Comparison of ENCODE assay signal across 8 cellular contexts in the genomic region with DNA sequence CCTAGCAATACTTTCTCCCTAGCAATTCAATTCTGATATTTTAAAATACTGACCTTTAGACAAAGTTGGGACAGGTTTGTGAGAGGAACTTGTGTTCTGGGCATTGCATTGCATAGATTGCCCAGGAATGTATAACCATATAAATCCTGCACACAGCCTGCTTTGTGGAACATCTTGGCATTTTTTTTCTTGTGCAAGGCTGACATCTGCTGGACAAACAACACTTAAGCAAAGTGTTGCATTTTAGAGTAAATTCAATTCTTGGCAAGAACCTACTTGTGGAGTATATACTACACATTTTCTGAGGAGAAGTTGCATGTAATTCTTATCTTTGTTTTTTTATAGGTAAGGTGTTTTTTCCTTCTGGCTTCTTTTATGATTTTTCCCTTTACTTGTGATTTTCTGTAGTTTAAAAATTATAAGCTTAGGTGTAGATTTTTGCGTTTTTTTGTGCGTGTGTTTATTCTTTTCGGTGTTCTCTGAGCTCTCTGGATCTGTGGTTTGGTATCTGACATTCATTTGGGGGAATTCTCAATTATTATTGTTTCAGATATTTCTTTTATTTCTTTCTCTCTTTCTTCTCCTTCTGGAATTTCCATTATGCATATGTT. TPM values are rescaled to one million over a fixed set of nuclear protein-coding genes. Genes with fewer than 3 reads are reported as not detected.
DNase-seq lines count a peak whose midpoint lies in the region; ATAC-seq and TF ChIP-seq lines count a peak whose summit lies in the region.

No MANE protein-coding gene starts in this region.

- no peak overlapping the region for H4K91ac ChIP-seq in IMR-90 (ENCODE audit: insufficient read depth, low read depth, low read length)

- no peak overlapping the region for H4K5ac ChIP-seq in IMR-90 (ENCODE audit: low read depth, low read length)

- no peaks in the 10 kb centered on the region for H3K9me1 ChIP-seq in IMR-90 (ENCODE audit: insufficient read depth, low read length)

- H3K79me2 ChIP-seq in PC-3 (ENCODE audit: low read length): no peaks in the 10 kb centered on the region

- H3K36me3 ChIP-seq in IMR-90 (ENCODE audit: control insufficient read depth, insufficient read depth, low read length) (no peaks in the 10 kb centered on the region), PC-3 (ENCODE audit: low read depth, low read length) (no peaks in the 10 kb centered on the region), psoas muscle (ENCODE audit: insufficient read depth in 1 of 2, low read depth in 1 of 2) (no peaks in the 10 kb centered on the region)

- peak; percentile 35 for DNase-seq in activated naive CD4-positive, alpha-beta T cell treated with Interleukin-2 at 50 U/mL for 16 hours
- DNase-seq in activated naive CD4-positive, alpha-beta T cell (lab: John Stamatoyannopoulos, UW): no peak
- peak; percentile 72 for DNase-seq in IMR-90
- DNase-seq in PC-3: peak; percentile 87
- DNase-seq in head of caudate nucleus: peak in 29 of 42 donors; percentile 21 to 83 (median 60)
- DNase-seq in psoas muscle: no peak

- H3K4me2 ChIP-seq in IMR-90 (ENCODE audit: low read depth, low read length): no peak overlapping the region
- no peak overlapping the region for H3K4me2 ChIP-seq in PC-3 (ENCODE audit: low read length)

- no peak overlapping the region for H3K4ac ChIP-seq in IMR-90 (ENCODE audit: low read depth, low read length)

- no peak overlapping the region for H2BK15ac ChIP-seq in IMR-90 (ENCODE audit: low read depth, low read length)

- H3K27me3 Mint-ChIP-seq in activated naive CD8-positive, alpha-beta T cell: no peaks in the 10 kb centered on the region

- H3K4me1 ChIP-seq in IMR-90 (ENCODE audit: control insufficient read depth, insufficient read depth, low read length) (no peaks in the 10 kb centered on the region), PC-3 (ENCODE audit: insufficient read depth, low read length) (peaks cover 16% of the 10 kb centered on the region), psoas muscle (no peaks in the 10 kb centered on the region)

- H3K27me3 ChIP-seq in IMR-90 (ENCODE audit: control insufficient read depth, insufficient read depth, low read length) (peaks cover 2% of the 10 kb centered on the region; the same call in 1 of the 2 replicates), PC-3 (ENCODE audit: low read length) (peaks cover 10% of the 10 kb centered on the region), psoas muscle (ENCODE audit: insufficient read depth in 3 of 3, low read length in 2 of 3) (no peaks in the 10 kb centered on the region)

- H2AK5ac ChIP-seq in IMR-90 (ENCODE audit: low read depth, low read length): no peak overlapping the region

- H3K4me1 Mint-ChIP-seq in activated naive CD8-positive, alpha-beta T cell (ENCODE audit: low read depth): peaks cover 95% of the 10 kb centered on the region

- no TSS peak for BruUV-seq in IMR-90 (replicated peaks; lab: Mats Ljungman, UMichigan)
- no TSS peak for BruUV-seq in PC-3 (replicated peaks; lab: Mats Ljungman, UMichigan)

- H3K18ac ChIP-seq in IMR-90 (ENCODE audit: low read depth, low read length): no peak overlapping the region

- no peak for TF ChIP-seq POLR2A in IMR-90 (IDR thresholded peaks at IDR 0.05; ENCODE audit: low read depth, low read length)

- in situ Hi-C loops in IMR-90 (cut with MboI; ENCODE audit: low sequenced_read_pairs): no loop called here

- no peak overlapping the region for H2AK9ac ChIP-seq in IMR-90 (replicated peaks; ENCODE audit: low read depth, low read length, poor library complexity)

- H3K9me3 ChIP-seq in IMR-90 (ENCODE audit: control insufficient read depth, insufficient read depth, low read length): no peaks in the 10 kb centered on the region
- no peaks in the 10 kb centered on the region for H3K9me3 ChIP-seq in PC-3 (ENCODE audit: low read length)
- H3K9me3 ChIP-seq in psoas muscle: no peaks in the 10 kb centered on the region

- H3K4me3 ChIP-seq in IMR-90 (ENCODE audit: insufficient read depth, low read depth, low read length) (no peak overlapping the region), PC-3 (ENCODE audit: low read length) (no peak overlapping the region), psoas muscle (no peak overlapping the region)

- peak overlapping the region; percentile 68 for H3K4me3 Mint-ChIP-seq in activated naive CD8-positive, alpha-beta T cell

- no peak overlapping the region for H4K8ac ChIP-seq in IMR-90 (ENCODE audit: low read depth in 2 of 2, low read length in 2 of 2)

- H3K27ac Mint-ChIP-seq in activated naive CD8-positive, alpha-beta T cell: peak overlapping the region; percentile 97

- dilution Hi-C loops in IMR-90 (cut with HindIII; ENCODE audit: low sequenced_read_pairs, unreplicated experiment): no loop called here

- H2BK5ac ChIP-seq in IMR-90 (ENCODE audit: low read depth, low read length, poor library complexity, severe bottlenecking): no peak overlapping the region

- TF ChIP-seq CTCF in IMR-90 (conservative IDR thresholded peaks at IDR 0.05; ENCODE audit: low read depth, low read length): peak; percentile 80
- peak; percentile 86 for TF ChIP-seq CTCF in PC-3 (conservative IDR thresholded peaks at IDR 0.05; ENCODE audit: low read depth, low read length)
- peak; percentile 67 for TF ChIP-seq CTCF in psoas muscle (IDR thresholded peaks at IDR 0.05)

- no peak overlapping the region for H3K27ac ChIP-seq in IMR-90 (ENCODE audit: insufficient read depth, low read length)
- H3K27ac ChIP-seq in PC-3 (ENCODE audit: low read length): no peak overlapping the region
- H3K27ac ChIP-seq in psoas muscle: no peak overlapping the region

- H2AFZ ChIP-seq in IMR-90 (replicated peaks; ENCODE audit: low read length, poor library complexity) (no peak overlapping the region), PC-3 (ENCODE audit: low read length) (no peak overlapping the region)

- CTCF ChIA-PET in IMR-90 (lab: Yijun Ruan, JAX): interaction anchor here (0.6 to 2.6 kb wide), 9 partner anchors 8 to 256 kb away, joined by 3 to 20 read pairs (median 4); no protein-coding TSS in a partner anchor
- CTCF ChIA-PET in PC-3 (lab: Charles Lee): interaction anchor here (0.6 to 1.1 kb wide), 5 partner anchors 55 to 281 kb away, joined by 3 to 8 read pairs (median 3); no protein-coding TSS in a partner anchor

- H4K20me1 ChIP-seq in IMR-90 (ENCODE audit: insufficient read depth, low read length) (no peaks in the 10 kb centered on the region), PC-3 (ENCODE audit: low read length) (no peaks in the 10 kb centered on the region)

- no peak overlapping the region for H3K14ac ChIP-seq in IMR-90 (replicated peaks; ENCODE audit: low read depth, low read length)

- H2BK20ac ChIP-seq in IMR-90 (ENCODE audit: low read depth, low read length): no peak overlapping the region

- ATAC-seq in IMR-90 (ENCODE audit: low read depth): peak; percentile 82
- ATAC-seq in PC-3: peak; percentile 81
- peak in 1 of 4 donors; percentile 65 for ATAC-seq in psoas muscle
- ATAC-seq in HG03565 (IDR thresholded peaks at IDR 0.05; ENCODE audit: unreplicated experiment): no peak

- H3K9ac ChIP-seq in IMR-90 (ENCODE audit: low read depth, low read length) (no peak overlapping the region), PC-3 (ENCODE audit: low read length) (no peak overlapping the region)

- H3K23ac ChIP-seq in IMR-90 (ENCODE audit: low read depth, low read length): no peak overlapping the region

- H3K56ac ChIP-seq in IMR-90 (ENCODE audit: extremely low read depth, insufficient read depth, low read length): no peak overlapping the region

- no peaks in the 10 kb centered on the region for H3F3A ChIP-seq in PC-3 (ENCODE audit: low read length, unreplicated experiment)

- H3K79me1 ChIP-seq in IMR-90 (ENCODE audit: low read depth in 1 of 2, low read length in 2 of 2): no peaks in the 10 kb centered on the region

- H3K9me3 Mint-ChIP-seq in activated naive CD8-positive, alpha-beta T cell (ENCODE audit: low read depth): peaks cover under 1% of the 10 kb centered on the region

- intact Hi-C loops in IMR-90 (cut with micrococcal nuclease): loop anchor here (1.0 to 5.0 kb wide), 5 partner anchors 104 to 379 kb away; a partner anchor contains a TSS
- intact Hi-C loops in PC-3 (cut with micrococcal nuclease): loop anchor here (1.0 kb wide), 4 partner anchors 104 to 256 kb away; a partner anchor contains a TSS
- intact Hi-C loops in head of caudate nucleus (cut with DNase I): loop anchor here (5.0 kb wide), 2 partner anchors 206 to 256 kb away; no protein-coding TSS in a partner anchor
- intact Hi-C loops in psoas muscle (cut with DNase I): loop anchor here (2.0 to 10.0 kb wide), 4 partner anchors 203 to 361 kb away; no protein-coding TSS in a partner anchor

- peaks cover 37% of the 10 kb centered on the region for H3K36me3 Mint-ChIP-seq in activated naive CD8-positive, alpha-beta T cell

- no peaks in the 10 kb centered on the region for H3K9me2 ChIP-seq in PC-3 (replicated peaks; ENCODE audit: low read length)

- H2BK120ac ChIP-seq in IMR-90 (ENCODE audit: low read depth, low read length): no peak overlapping the region

- TF ChIP-seq RAD21 in IMR-90 (IDR thresholded peaks at IDR 0.05; ENCODE audit: low read length): peak; percentile 90

- WGBS in IMR-90 (ENCODE audit: extremely low coverage in 2 of 2, insufficient read length in 1 of 2), 2 experiments: no CpG with 5 or more reads among the region's 3 CpGs
- 86 to 95% (median 95%) methylated on average over 3 of the region's 3 CpGs for WGBS in psoas muscle, 3 donors

- POLR2A ChIA-PET in IMR-90 (lab: Charles Lee; ENCODE audit: unreplicated experiment) (no interaction called here), PC-3 (lab: Charles Lee; ENCODE audit: unreplicated experiment) (interaction anchor here (0.6 kb wide), 1 partner anchor 86 kb away, joined by 5 read pairs; no protein-coding TSS in a partner anchor)

TF ChIP-seq in IMR-90, 13 proteins besides CTCF, POLR2A, EP300 and RAD21:
- TF ChIP-seq MAZ (IDR thresholded peaks at IDR 0.05; ENCODE audit: borderline replicate concordance, low read depth, low read length) (no peak), CEBPB (IDR thresholded peaks at IDR 0.05; ENCODE audit: low read depth, low read length) (no peak), SMC3 (IDR thresholded peaks at IDR 0.05; ENCODE audit: low read depth, low read length) (peak; percentile 94)
- TF ChIP-seq, protein P1, sequence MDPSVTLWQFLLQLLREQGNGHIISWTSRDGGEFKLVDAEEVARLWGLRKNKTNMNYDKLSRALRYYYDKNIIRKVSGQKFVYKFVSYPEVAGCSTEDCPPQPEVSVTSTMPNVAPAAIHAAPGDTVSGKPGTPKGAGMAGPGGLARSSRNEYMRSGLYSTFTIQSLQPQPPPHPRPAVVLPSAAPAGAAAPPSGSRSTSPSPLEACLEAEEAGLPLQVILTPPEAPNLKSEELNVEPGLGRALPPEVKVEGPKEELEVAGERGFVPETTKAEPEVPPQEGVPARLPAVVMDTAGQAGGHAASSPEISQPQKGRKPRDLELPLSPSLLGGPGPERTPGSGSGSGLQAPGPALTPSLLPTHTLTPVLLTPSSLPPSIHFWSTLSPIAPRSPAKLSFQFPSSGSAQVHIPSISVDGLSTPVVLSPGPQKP (IDR thresholded peaks at IDR 0.05; ENCODE audit: borderline replicate concordance, low read depth, low read length): no peak

RNA-seq across cellular contexts. Expression of a gene that starts 26.4 kb away (rescaled TPM):
- total RNA-seq in IMR-90 (2012; rRNA removed) (not detected in 2 replicates), PC-3 (2014; rRNA removed) (not detected in 2 replicates), psoas muscle (under 1 TPM in 2 of 4 donors, not detected in 2; 0.54 to 0.61 TPM)
- polyA plus RNA-seq in IMR-90 (2012; rRNA removed) (not detected in 2 replicates), psoas muscle (under 1 TPM; 0.08 to 0.87 (median 0.17) TPM)
- not detected in 2 replicates for polyA plus RNA-seq in IMR-90 (2012; cell fraction: cytosol; rRNA removed)
- polyA plus RNA-seq in IMR-90 (2012; cell fraction: nucleus; rRNA removed; ENCODE audit: low replicate concordance): not detected in 2 replicates

Comparison
In these comparisons a context has a peak if more than half of its experiments do, and no peak if none do; other contexts are left out.
1. DNase-seq: peak in activated naive CD4-positive, alpha-beta T cell treated with Interleukin-2 at 50 U/mL for 16 hours (single experiment), IMR-90 (single experiment), PC-3 (single experiment) and head of caudate nucleus (29 of 42); none in activated naive CD4-positive, alpha-beta T cell (0 of 4) and psoas muscle (0 of 2).
2. Peak in every context shown above with its lines, with median percentiles within 50 percentile points of each other: CTCF ChIP-seq.